10 cellular contexts compared by ENCODE assay signal in the genomic region with DNA sequence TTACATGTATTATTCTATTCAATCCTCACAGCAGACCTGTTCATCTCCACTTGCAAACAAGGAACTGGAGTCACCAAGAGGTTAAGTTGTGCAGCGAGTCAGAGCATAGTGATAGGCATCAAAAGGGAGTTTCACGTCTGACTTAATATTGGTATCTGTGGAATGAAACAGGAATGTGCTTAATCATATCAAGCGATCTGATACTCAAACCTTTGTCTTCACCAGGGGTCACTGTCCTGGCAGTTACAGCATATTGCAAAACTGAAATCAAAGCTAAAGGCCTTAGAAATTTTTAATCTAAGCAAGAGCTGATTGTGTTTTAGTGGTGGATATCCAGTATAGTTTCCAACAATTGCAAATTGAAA.
A peak's percentile ranks its signal among the peaks of the same experiment; 100 is the strongest.
DNase-seq lines count a peak whose midpoint lies in the region; ATAC-seq and TF ChIP-seq lines count a peak whose summit lies in the region.
"Had no signal": no experiment of that assay in that cellular context is flagged by ENCODE, and none has a peak within 500 bp of the region (broad histone marks: within the 10 kb centered on the region; RNA-seq: fewer than 3 reads in every experiment).

No MANE protein-coding gene starts in this region.

- peaks cover 10% of the 10 kb centered on the region for H3K4me1 Mint-ChIP-seq in osteocyte (ENCODE audit: unreplicated experiment)
- H3K4me1 Mint-ChIP-seq: central memory CD8-positive, alpha-beta T cell had no signal

- no peaks in the 10 kb centered on the region for H3K9me3 Mint-ChIP-seq in osteocyte (ENCODE audit: unreplicated experiment)
- H3K9me3 Mint-ChIP-seq: central memory CD8-positive, alpha-beta T cell had no signal

- H3K27ac Mint-ChIP-seq in osteocyte (ENCODE audit: unreplicated experiment), result no peak overlapping the region

- DNase-seq in ELR (ENCODE audit: low read depth), result peak; percentile 97
- peak; percentile 86 for DNase-seq in RPMI7951 (ENCODE audit: low read depth)
- peak; percentile 88 for DNase-seq in fibroblast of peridontal ligament (ENCODE audit: extremely low read depth)
- DNase-seq in osteocyte (ENCODE audit: extremely low spot score, unreplicated experiment), result no peak
- no peak for DNase-seq in occipital lobe (lab: John Stamatoyannopoulos, UW)
- DNase-seq in SHP77 (lab: John Stamatoyannopoulos, UW), result no peak
- DNase-seq: RPMI8226 had no signal

- H3K36me3 Mint-ChIP-seq in osteocyte (ENCODE audit: unreplicated experiment), result no peaks in the 10 kb centered on the region

- TF ChIP-seq CTCF in osteocyte (IDR thresholded peaks at IDR 0.05), result peak; percentile 7

- no peaks in the 10 kb centered on the region for H3K27me3 Mint-ChIP-seq in osteocyte (ENCODE audit: unreplicated experiment)
- H3K27me3 Mint-ChIP-seq: central memory CD8-positive, alpha-beta T cell had no signal

- no peak overlapping the region for H3K4me3 Mint-ChIP-seq in osteocyte (ENCODE audit: unreplicated experiment)
- H3K4me3 Mint-ChIP-seq: central memory CD8-positive, alpha-beta T cell had no signal

- no peak for ATAC-seq in GM19455 (IDR thresholded peaks at IDR 0.05; ENCODE audit: unreplicated experiment)
- no peak for ATAC-seq in GM19035 (IDR thresholded peaks at IDR 0.05; ENCODE audit: unreplicated experiment)

Comparison
In these comparisons a context has a peak if more than half of its experiments do, and no peak if none do; other contexts are left out.
1. DNase-seq: peak in ELR (single experiment), RPMI7951 (single experiment) and fibroblast of peridontal ligament (single experiment); none in osteocyte (single experiment), occipital lobe (single experiment) and SHP77 (0 of 2).